In the genomic region with DNA sequence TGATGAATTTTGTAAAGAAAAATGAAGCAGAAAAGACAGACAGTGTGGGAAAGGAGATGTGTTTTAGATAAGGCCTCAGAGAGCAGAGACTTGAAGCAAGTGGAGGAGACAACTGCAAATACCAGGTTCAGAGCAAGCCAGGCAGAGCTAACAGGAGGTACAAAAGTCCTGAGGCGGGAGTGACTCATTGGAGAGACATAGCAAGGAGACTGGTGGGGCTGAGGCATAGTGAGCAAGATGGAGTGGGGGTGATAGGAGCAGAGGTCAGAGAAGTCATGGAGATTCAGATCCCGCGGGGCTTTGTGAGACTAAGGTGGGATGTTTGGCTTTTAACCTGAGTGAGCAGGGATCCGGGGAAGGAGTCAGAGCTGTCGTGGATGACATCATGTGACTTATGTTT, we compare ENCODE assay signal across 28 cellular contexts.
DNase-seq lines count a peak whose midpoint lies in the region; ATAC-seq and TF ChIP-seq lines count a peak whose summit lies in the region.
"Had no signal": no experiment of that assay in that cellular context is flagged by ENCODE, and none has a peak within 500 bp of the region (broad histone marks: within the 10 kb centered on the region; RNA-seq: fewer than 3 reads in every experiment).

No MANE protein-coding gene starts in this region.

- WGBS in mammary epithelial cell (ENCODE audit: low coverage, missing lambda C conversion rate): 88% methylated on average over 5 of the region's 5 CpGs

- H3K27me3 ChIP-seq in breast epithelium (peaks cover 3 to 37% of the 10 kb centered on the region in 2 donors), PC-3 (ENCODE audit: low read length) (peaks cover 41% of the 10 kb centered on the region), mammary epithelial cell (ENCODE audit: insufficient read depth, low read length) (peaks cover 2% of the 10 kb centered on the region)

- dilution Hi-C loops in mammary epithelial cell (cut with HindIII; ENCODE audit: low sequenced_read_pairs): loop anchor here (10.0 kb wide), 1 partner anchor 57 kb away; no protein-coding TSS in a partner anchor

- H3K9me3 ChIP-seq in breast epithelium (no peaks in the 10 kb centered on the region), PC-3 (ENCODE audit: low read length) (no peaks in the 10 kb centered on the region), mammary epithelial cell (replicated peaks; ENCODE audit: insufficient read depth, low read length) (no peaks in the 10 kb centered on the region)
- H3K9me3 ChIP-seq: BE2C had no signal

- H3K4me3 Mint-ChIP-seq in MCF 10A (ENCODE audit: unreplicated experiment): no peak overlapping the region
- H3K4me3 Mint-ChIP-seq: CD14-positive monocyte; CD8-positive, alpha-beta memory T cell; IgD-negative memory B cell had no signal

- no TSS peak for BruUV-seq in MCF 10A (replicated peaks; lab: Mats Ljungman, UMichigan)
- no TSS peak for BruUV-seq in PC-3 (replicated peaks; lab: Mats Ljungman, UMichigan)
- no TSS peak for BruUV-seq in mammary epithelial cell (replicated peaks; lab: Mats Ljungman, UMichigan)

- no peak overlapping the region for H3K27ac Mint-ChIP-seq in MCF 10A (ENCODE audit: low read depth, unreplicated experiment)
- H3K27ac Mint-ChIP-seq: CD14-positive monocyte; CD8-positive, alpha-beta memory T cell; IgD-negative memory B cell had no signal

- H2AFZ ChIP-seq in PC-3 (ENCODE audit: low read length) (no peak overlapping the region), mammary epithelial cell (ENCODE audit: low read depth, low read length) (no peak overlapping the region)
- H2AFZ ChIP-seq: PC-9 had no signal

- H3K9me2 ChIP-seq in PC-3 (replicated peaks; ENCODE audit: low read length): no peaks in the 10 kb centered on the region

- H3K9ac ChIP-seq in PC-3 (ENCODE audit: low read length): no peak overlapping the region
- H3K9ac ChIP-seq in mammary epithelial cell (ENCODE audit: insufficient read depth, low read length): no peak overlapping the region

- H3K4me1 ChIP-seq in breast epithelium (no peaks in the 10 kb centered on the region), PC-3 (ENCODE audit: insufficient read depth, low read length) (no peaks in the 10 kb centered on the region; the same call in 1 of the 2 replicates), mammary epithelial cell (ENCODE audit: insufficient read depth, low read length) (no peaks in the 10 kb centered on the region)
- H3K4me1 ChIP-seq: BE2C had no signal

- H3K27ac ChIP-seq in breast epithelium (no peak overlapping the region), PC-3 (ENCODE audit: low read length) (no peak overlapping the region), mammary epithelial cell (ENCODE audit: insufficient read depth, low read depth, low read length) (no peak overlapping the region)
- H3K27ac ChIP-seq: 22Rv1, PC-9 had no signal

- no peaks in the 10 kb centered on the region for H3K36me3 Mint-ChIP-seq in MCF 10A (ENCODE audit: insufficient read depth, unreplicated experiment)
- H3K36me3 Mint-ChIP-seq: CD14-positive monocyte; CD8-positive, alpha-beta memory T cell; IgD-negative memory B cell had no signal

- peaks cover 58% of the 10 kb centered on the region for H3K27me3 Mint-ChIP-seq in MCF 10A (ENCODE audit: insufficient read depth, unreplicated experiment)

- ATAC-seq in PC-3: peak; percentile 40; the same call in 1 of the 2 replicates
- no peak for ATAC-seq in HG03097 (IDR thresholded peaks at IDR 0.05; ENCODE audit: low FRiP score, unreplicated experiment)
- ATAC-seq in HG02610 (IDR thresholded peaks at IDR 0.05; ENCODE audit: unreplicated experiment): no peak
- ATAC-seq in GM19023 (IDR thresholded peaks at IDR 0.05; ENCODE audit: unreplicated experiment): no peak
- no peak for ATAC-seq in HG03159 (IDR thresholded peaks at IDR 0.05; ENCODE audit: unreplicated experiment)
- ATAC-seq: GM12878 had no signal

- no peak for TF ChIP-seq POLR2A in breast epithelium (IDR thresholded peaks at IDR 0.05)

- CTCF ChIA-PET in MCF 10A (lab: Yijun Ruan, JAX) (interaction anchor here (0.5 to 0.6 kb wide), 3 partner anchors 155 to 255 kb away, joined by 3 to 5 read pairs (median 4); no protein-coding TSS in a partner anchor), PC-3 (lab: Charles Lee) (no interaction called here), mammary epithelial cell (lab: Charles Lee; ENCODE audit: low non-redundant PET) (no interaction called here)

- H3K36me3 ChIP-seq in breast epithelium (no peaks in the 10 kb centered on the region), PC-3 (ENCODE audit: low read depth, low read length) (no peaks in the 10 kb centered on the region), mammary epithelial cell (ENCODE audit: insufficient read depth, low read length) (no peaks in the 10 kb centered on the region)
- H3K36me3 ChIP-seq: BE2C had no signal

- no peaks in the 10 kb centered on the region for H3K4me1 Mint-ChIP-seq in MCF 10A (ENCODE audit: insufficient read depth, unreplicated experiment)
- H3K4me1 Mint-ChIP-seq: CD14-positive monocyte; CD8-positive, alpha-beta memory T cell; IgD-negative memory B cell had no signal

- H4K20me1 ChIP-seq in PC-3 (ENCODE audit: low read length) (no peaks in the 10 kb centered on the region), mammary epithelial cell (ENCODE audit: insufficient read depth, low read length) (no peaks in the 10 kb centered on the region)

- H3K4me2 ChIP-seq in PC-3 (ENCODE audit: low read length) (no peak overlapping the region), mammary epithelial cell (ENCODE audit: insufficient read depth, low read depth, low read length) (no peak overlapping the region)
- H3K4me2 ChIP-seq: PC-9 had no signal

- peaks cover 5% of the 10 kb centered on the region for H3K9me3 Mint-ChIP-seq in MCF 10A (ENCODE audit: unreplicated experiment)
- H3K9me3 Mint-ChIP-seq: CD14-positive monocyte had no signal

- H3K79me2 ChIP-seq in PC-3 (ENCODE audit: low read length) (no peaks in the 10 kb centered on the region), mammary epithelial cell (ENCODE audit: insufficient read depth, low read length) (no peaks in the 10 kb centered on the region)

- TF ChIP-seq CTCF in MCF 10A (IDR thresholded peaks at IDR 0.05; ENCODE audit: unreplicated experiment) (no peak), breast epithelium (IDR thresholded peaks at IDR 0.05) (no peak), PC-3 (conservative IDR thresholded peaks at IDR 0.05; ENCODE audit: low read depth, low read length) (no peak), mammary epithelial cell (conservative IDR thresholded peaks at IDR 0.05 in 1 of 2, IDR thresholded peaks at IDR 0.05 in 1 of 2; ENCODE audit: extremely low read depth in 1 of 2, insufficient read depth in 1 of 2, low read depth in 1 of 2, low read length in 2 of 2) (no peak)

- H3F3A ChIP-seq in PC-3 (ENCODE audit: low read length, unreplicated experiment): no peaks in the 10 kb centered on the region

- POLR2A ChIA-PET in MCF 10A (lab: Yijun Ruan, JAX) (no interaction called here), PC-3 (lab: Charles Lee; ENCODE audit: unreplicated experiment) (no interaction called here)

- DNase-seq in MCF 10A (ENCODE audit: unreplicated experiment) (peak; percentile 6), breast epithelium (ENCODE audit: low spot score in 2 of 2) (no peak), PC-3 (peak; percentile 61), mammary epithelial cell (peak; percentile 18)
- DNase-seq: ACHN; BE2C; CD8-positive, alpha-beta memory T cell; DMS79 treated with DMSO at 0.1 percent for 48 hours; GDM1; NCI-H1092 treated with DMSO at 0.1 percent for 48 hours; NCI-H1436; NCI-H187; NCI-H2081 treated with DMSO at 0.1 percent for 48 hours; NCI-H2171; NCI-H524; NCI-H774; NK-92 treated with Interleukin-12 subunit alpha and Interleukin-12 subunit beta, amount 100 ng/mL, for 24 hours; PC-9; SHP77 treated with DMSO at 0.1 percent for 48 hours; T-helper 1 cell had no signal

- no peak overlapping the region for H3K4me3 ChIP-seq in breast epithelium
- H3K4me3 ChIP-seq in PC-3 (ENCODE audit: low read length): no peak overlapping the region
- no peak overlapping the region for H3K4me3 ChIP-seq in mammary epithelial cell (replicated peaks in 1 of 3; ENCODE audit: insufficient read depth in 1 of 3, low read depth in 2 of 3, low read length in 3 of 3)
- H3K4me3 ChIP-seq: GM12878, PC-9 had no signal

- in situ Hi-C loops in mammary epithelial cell (cut with MboI; ENCODE audit: low sequenced_read_pairs in 2 of 2): no loop called here

- intact Hi-C loops in MCF 10A (cut with micrococcal nuclease) (no loop called here), breast epithelium (cut with DNase I; ENCODE audit: low total_unique reads) (no loop called here), PC-3 (cut with micrococcal nuclease) (no loop called here), mammary epithelial cell (cut with micrococcal nuclease) (no loop called here)

Comparison
In these comparisons a context has a peak if more than half of its experiments do, and no peak if none do; other contexts are left out.
1. DNase-seq: peak in MCF 10A (single experiment), PC-3 (single experiment) and mammary epithelial cell (single experiment); none in breast epithelium (0 of 2).